ENCODE assay signal across 11 cellular contexts in the genomic region with DNA sequence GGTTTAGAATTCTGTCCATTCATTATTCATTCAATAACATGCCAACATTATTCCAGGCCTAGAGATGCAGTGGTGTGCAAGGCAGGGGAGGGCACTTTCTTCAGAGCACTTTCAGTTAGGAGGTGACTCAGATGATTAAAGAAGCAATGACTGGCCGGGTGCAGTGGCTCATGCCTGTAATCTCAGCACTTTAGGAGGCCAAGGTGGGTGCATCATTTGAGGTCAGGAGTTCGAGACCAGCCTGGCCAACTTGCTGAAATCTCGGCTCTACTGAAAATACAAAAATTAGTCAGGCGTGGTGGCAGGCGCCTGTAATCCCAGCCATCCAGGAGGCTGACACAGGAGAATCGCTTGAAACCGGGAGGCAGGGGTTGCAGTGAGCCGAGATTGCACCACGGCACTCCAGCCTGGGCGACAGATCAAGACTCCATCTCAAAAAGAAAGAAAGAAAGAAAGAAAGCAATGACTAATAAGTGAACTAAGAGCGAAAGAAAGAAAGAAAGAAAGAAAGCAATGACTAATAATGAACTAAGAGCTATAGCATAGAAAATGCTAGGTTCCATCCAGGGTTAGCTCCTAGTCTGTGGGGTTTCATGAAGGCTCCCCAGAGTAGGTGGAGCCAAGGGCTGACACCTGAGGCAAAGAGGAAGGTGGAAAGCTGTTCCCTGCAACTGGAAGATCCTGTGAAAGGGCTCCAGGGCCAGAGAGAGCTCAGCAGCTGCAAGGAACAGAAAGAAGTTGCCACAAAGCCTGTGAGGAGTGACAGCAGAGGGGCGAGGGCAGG.
A peak's percentile ranks its signal among the peaks of the same experiment; 100 is the strongest.
DNase-seq lines count a peak whose midpoint lies in the region; ATAC-seq and TF ChIP-seq lines count a peak whose summit lies in the region.
"Had no signal": no experiment of that assay in that cellular context is flagged by ENCODE, and none has a peak within 500 bp of the region (broad histone marks: within the 10 kb centered on the region; RNA-seq: fewer than 3 reads in every experiment).

No MANE protein-coding gene starts in this region.

- TF ChIP-seq CTCF in GM13977 (IDR thresholded peaks at IDR 0.05; ENCODE audit: extremely low read depth, insufficient read depth, missing control alignments): no peak

- H3K27ac ChIP-seq in CD8-positive, alpha-beta memory T cell (ENCODE audit: low read depth, low read length): no peak overlapping the region

- H3K9me3 Mint-ChIP-seq in CD8-positive, alpha-beta memory T cell: no peaks in the 10 kb centered on the region

- H3K9me3 ChIP-seq in CD8-positive, alpha-beta memory T cell (ENCODE audit: low read length): no peaks in the 10 kb centered on the region

- H3K36me3 Mint-ChIP-seq in CD8-positive, alpha-beta memory T cell: no peaks in the 10 kb centered on the region

- peaks cover 7 to 14% of the 10 kb centered on the region in 2 donors for H3K27me3 Mint-ChIP-seq in CD8-positive, alpha-beta memory T cell

- no peaks in the 10 kb centered on the region for H3K4me1 ChIP-seq in CD8-positive, alpha-beta memory T cell (ENCODE audit: insufficient read depth, low read length)

- CTCF ChIA-PET in CD8-positive, alpha-beta memory T cell (lab: Charles Lee): interaction anchor here (1.4 kb wide), 1 partner anchor 8 kb away, joined by 5 read pairs; no protein-coding TSS in a partner anchor

- no peak overlapping the region for H3K4me3 Mint-ChIP-seq in CD8-positive, alpha-beta memory T cell

- DNase-seq in GM13977 (ENCODE audit: low spot score) (peak; percentile 40), iris pigment epithelial cell (ENCODE audit: low read depth) (peak; percentile 10), SHP77 (lab: John Stamatoyannopoulos, UW) (no peak), NCI-H2081 (lab: John Stamatoyannopoulos, UW) (no peak), OCI-M1 (lab: John Stamatoyannopoulos, UW) (no peak)
- DNase-seq in CD8-positive, alpha-beta memory T cell: no peak
- DNase-seq: DMS53, Right ventricle myocardium superior had no signal

- H3K4me1 Mint-ChIP-seq in CD8-positive, alpha-beta memory T cell: no peaks in the 10 kb centered on the region

- POLR2A ChIA-PET in CD8-positive, alpha-beta memory T cell (lab: Charles Lee): no interaction called here

- no peak overlapping the region for H3K27ac Mint-ChIP-seq in CD8-positive, alpha-beta memory T cell

- H3K36me3 ChIP-seq in CD8-positive, alpha-beta memory T cell (ENCODE audit: insufficient read depth, low read length): no peaks in the 10 kb centered on the region

- no peak overlapping the region for H3K4me3 ChIP-seq in CD8-positive, alpha-beta memory T cell (ENCODE audit: low read length)

- H3K27me3 ChIP-seq in CD8-positive, alpha-beta memory T cell (ENCODE audit: insufficient read depth, low read length, poor library complexity, severe bottlenecking): no peaks in the 10 kb centered on the region

- peak; percentile 64 for ATAC-seq in GM19372 (IDR thresholded peaks at IDR 0.05; ENCODE audit: low read depth, unreplicated experiment)
- peak; percentile 64 for ATAC-seq in HG03280 (IDR thresholded peaks at IDR 0.05; ENCODE audit: unreplicated experiment)
- ATAC-seq: HCT116 had no signal

- in situ Hi-C loops in GM13977 (cut with MboI; ENCODE audit: low pct_unique_long_range_greater_than_20kb, low sequenced_read_pairs, unreplicated experiment): no loop called here

Comparison
In these comparisons a context has a peak if more than half of its experiments do, and no peak if none do; other contexts are left out.
1. DNase-seq: peak in GM13977 (single experiment) and iris pigment epithelial cell (single experiment); none in SHP77 (0 of 2), NCI-H2081 (0 of 2), OCI-M1 (single experiment) and CD8-positive, alpha-beta memory T cell (0 of 5).